In genomic region chr3:31733234-31733667, GRCh38 we compare ENCODE assay signal across 13 cellular contexts.
DNase-seq lines count a peak whose midpoint lies in the region; ATAC-seq, FAIRE-seq and TF ChIP-seq lines count a peak whose summit lies in the region.
"Had no signal": no experiment of that assay in that cellular context is flagged by ENCODE, and none has a peak within 500 bp of the region (broad histone marks: within the 10 kb centered on the region; RNA-seq: fewer than 3 reads in every experiment).

No MANE protein-coding gene starts in this region.

- POLR2A ChIA-PET in SK-N-SH (lab: Yijun Ruan, JAX), result no interaction called here

- intact Hi-C loops in kidney (cut with DNase I), result no loop called here

- WGBS in SK-N-SH (ENCODE audit: low lambda C conversion rate), result 11% methylated on average over 4 of the region's 4 CpGs

- no peak overlapping the region for H3K27ac Mint-ChIP-seq in activated naive CD4-positive, alpha-beta T cell treated with anti-CD3 and anti-CD28 coated beads, Interleukin-2, amount 50 U/mL, for 72 hours

- TF ChIP-seq CTCF in SK-N-SH (IDR thresholded peaks at IDR 0.05), result no peak
- no peak for TF ChIP-seq CTCF in kidney (IDR thresholded peaks at IDR 0.05; ENCODE audit: borderline replicate concordance, extremely low read depth, insufficient read depth)

- no peaks in the 10 kb centered on the region for H3K36me3 Mint-ChIP-seq in activated naive CD4-positive, alpha-beta T cell treated with anti-CD3 and anti-CD28 coated beads, Interleukin-2, amount 50 U/mL, for 72 hours

- no peak for TF ChIP-seq RAD21 in SK-N-SH (IDR thresholded peaks at IDR 0.05; ENCODE audit: low read length)

- no peak overlapping the region for H3K4me3 ChIP-seq in SK-N-SH (ENCODE audit: low read depth in 2 of 2, low read length in 1 of 2)
- H3K4me3 ChIP-seq in kidney (ENCODE audit: low read length in 2 of 2), result no peak overlapping the region
- no peak overlapping the region for H3K4me3 ChIP-seq in Karpas-422 (ENCODE audit: low read length)
- H3K4me3 ChIP-seq: dorsolateral prefrontal cortex had no signal

- no peak for TF ChIP-seq EP300 in SK-N-SH (IDR thresholded peaks at IDR 0.05; ENCODE audit: borderline replicate concordance in 1 of 2, low read depth in 1 of 2, low read length in 1 of 2)

- no peaks in the 10 kb centered on the region for H3K9me3 Mint-ChIP-seq in activated naive CD4-positive, alpha-beta T cell treated with anti-CD3 and anti-CD28 coated beads, Interleukin-2, amount 50 U/mL, for 72 hours

- ATAC-seq in GM21526 (IDR thresholded peaks at IDR 0.05; ENCODE audit: low FRiP score, unreplicated experiment), result no peak
- ATAC-seq in activated naive CD4-positive, alpha-beta T cell treated with anti-CD3 and anti-CD28 coated beads, Interleukin-2, amount 50 U/mL, for 72 hours, result no peak
- ATAC-seq in HG02642 (IDR thresholded peaks at IDR 0.05; ENCODE audit: poor library complexity, unreplicated experiment), result no peak

- H3K36me3 ChIP-seq in SK-N-SH (replicated peaks in 1 of 2; ENCODE audit: control insufficient read depth in 1 of 2, insufficient read depth in 2 of 2, low read length in 1 of 2) (no peaks in the 10 kb centered on the region), kidney (ENCODE audit: control insufficient read depth in 1 of 2, insufficient read depth in 2 of 2, low read length in 2 of 2) (no peaks in the 10 kb centered on the region), Karpas-422 (ENCODE audit: insufficient read depth, low read length) (peaks cover 32% of the 10 kb centered on the region; the same call in 1 of the 2 replicates)

- H3K27me3 ChIP-seq in SK-N-SH (ENCODE audit: insufficient read depth) (no peaks in the 10 kb centered on the region), Karpas-422 (ENCODE audit: low read length) (no peaks in the 10 kb centered on the region)
- H3K27me3 ChIP-seq: dorsolateral prefrontal cortex had no signal

- H3K9me3 ChIP-seq in SK-N-SH (no peaks in the 10 kb centered on the region), kidney (ENCODE audit: control insufficient read depth in 1 of 2, low read length in 2 of 2) (no peaks in the 10 kb centered on the region), Karpas-422 (ENCODE audit: low read length) (no peaks in the 10 kb centered on the region)

- H3K79me2 ChIP-seq in SK-N-SH (ENCODE audit: insufficient read depth), result no peaks in the 10 kb centered on the region
- peaks cover 81% of the 10 kb centered on the region for H3K79me2 ChIP-seq in Karpas-422 (ENCODE audit: low read length)

- H3K4me2 ChIP-seq in SK-N-SH, result no peak overlapping the region
- H3K4me2 ChIP-seq in Karpas-422 (ENCODE audit: low read depth, low read length, poor library complexity, severe bottlenecking), result no peak overlapping the region

- peaks cover 0 to 10% of the 10 kb centered on the region in 2 experiments; a peak in 2 of 4 replicates for H3K4me1 ChIP-seq in SK-N-SH (ENCODE audit: control insufficient read depth in 1 of 2, insufficient read depth in 2 of 2, low read depth in 1 of 2, low read length in 1 of 2)
- H3K4me1 ChIP-seq in kidney (ENCODE audit: control insufficient read depth in 1 of 2, insufficient read depth in 1 of 2, low read depth in 1 of 2, low read length in 2 of 2), result peaks cover 2 to 9% of the 10 kb centered on the region in 2 donors
- H3K4me1 ChIP-seq in Karpas-422 (ENCODE audit: low read length), result peaks cover 5% of the 10 kb centered on the region

- CTCF ChIA-PET in SK-N-SH (lab: Yijun Ruan, JAX), result interaction anchor here (1.1 kb wide), 3 partner anchors 35 to 187 kb away, joined by 3 to 5 read pairs (median 3); no protein-coding TSS in a partner anchor

- H3F3A ChIP-seq in SK-N-SH (replicated peaks; ENCODE audit: insufficient read depth), result no peaks in the 10 kb centered on the region

- DNase-seq in COLO668 (lab: John Stamatoyannopoulos, UW; ENCODE audit: unreplicated experiment) (peak; percentile 32), NCI-H128 (lab: John Stamatoyannopoulos, UW; ENCODE audit: unreplicated experiment) (peak; percentile 53), SK-N-SH (peak; percentile 25), kidney (no peak), Karpas-422 (no peak)
- DNase-seq in activated naive CD4-positive, alpha-beta T cell treated with anti-CD3 and anti-CD28 coated beads, Interleukin-2, amount 50 U/mL, for 72 hours (ENCODE audit: low spot score in 2 of 2), result no peak
- DNase-seq: HCEC 1CT; mesendoderm; stimulated activated CD4-positive, alpha-beta T cell treated with anti-CD3 and anti-CD28 coated beads, Interleukin-12 subunit alpha, Interleukin-12 subunit beta, amount 100 ng/mL, for 4 hours; T1000 had no signal

- no peaks in the 10 kb centered on the region for H4K20me1 ChIP-seq in SK-N-SH (ENCODE audit: insufficient read depth)
- no peaks in the 10 kb centered on the region; the same call in 1 of the 2 replicates for H4K20me1 ChIP-seq in Karpas-422 (ENCODE audit: insufficient read depth, low read depth, low read length)

- FAIRE-seq in kidney (lab: Jason Lieb, UNC), result peak; percentile 89

- H2AFZ ChIP-seq in SK-N-SH (ENCODE audit: low read depth) (no peak overlapping the region), Karpas-422 (ENCODE audit: low read length) (no peak overlapping the region)

- peak overlapping the region in 1 of 2 experiments; percentile 55; a peak in 2 of 4 replicates for H3K27ac ChIP-seq in SK-N-SH (ENCODE audit: low read depth in 2 of 2, low read length in 1 of 2)
- no peak overlapping the region for H3K27ac ChIP-seq in kidney (ENCODE audit: low read depth in 2 of 2, low read length in 2 of 2)
- no peak overlapping the region for H3K27ac ChIP-seq in Karpas-422 (ENCODE audit: low read length)

- H3K9ac ChIP-seq in SK-N-SH, result no peak overlapping the region
- H3K9ac ChIP-seq in kidney (ENCODE audit: low read length in 2 of 2), result no peak overlapping the region
- H3K9ac ChIP-seq in Karpas-422 (ENCODE audit: low read length), result no peak overlapping the region

- H3K9me2 ChIP-seq in SK-N-SH (no peaks in the 10 kb centered on the region), Karpas-422 (replicated peaks; ENCODE audit: insufficient read depth, low read length) (no peaks in the 10 kb centered on the region)

TF ChIP-seq in SK-N-SH, 30 proteins besides CTCF, POLR2A, EP300 and RAD21 (continues in another document):
- TF ChIP-seq TEAD4 (IDR thresholded peaks at IDR 0.05; ENCODE audit: borderline replicate concordance, insufficient read depth), result no peak
- no peak for TF ChIP-seq RFX5 (IDR thresholded peaks at IDR 0.05; ENCODE audit: low read length)
- TF ChIP-seq, protein P1, sequence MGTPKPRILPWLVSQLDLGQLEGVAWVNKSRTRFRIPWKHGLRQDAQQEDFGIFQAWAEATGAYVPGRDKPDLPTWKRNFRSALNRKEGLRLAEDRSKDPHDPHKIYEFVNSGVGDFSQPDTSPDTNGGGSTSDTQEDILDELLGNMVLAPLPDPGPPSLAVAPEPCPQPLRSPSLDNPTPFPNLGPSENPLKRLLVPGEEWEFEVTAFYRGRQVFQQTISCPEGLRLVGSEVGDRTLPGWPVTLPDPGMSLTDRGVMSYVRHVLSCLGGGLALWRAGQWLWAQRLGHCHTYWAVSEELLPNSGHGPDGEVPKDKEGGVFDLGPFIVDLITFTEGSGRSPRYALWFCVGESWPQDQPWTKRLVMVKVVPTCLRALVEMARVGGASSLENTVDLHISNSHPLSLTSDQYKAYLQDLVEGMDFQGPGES (IDR thresholded peaks at IDR 0.05; ENCODE audit: low read depth, low read length), result no peak
- TF ChIP-seq FOXJ3 (CRISPR knock-in tag; IDR thresholded peaks at IDR 0.05), result no peak
- no peak for TF ChIP-seq EZH2phosphoT487 (IDR thresholded peaks at IDR 0.05; ENCODE audit: borderline replicate concordance, low read depth)
- no peak for TF ChIP-seq TCF12 (IDR thresholded peaks at IDR 0.05)
- TF ChIP-seq, protein P2, sequence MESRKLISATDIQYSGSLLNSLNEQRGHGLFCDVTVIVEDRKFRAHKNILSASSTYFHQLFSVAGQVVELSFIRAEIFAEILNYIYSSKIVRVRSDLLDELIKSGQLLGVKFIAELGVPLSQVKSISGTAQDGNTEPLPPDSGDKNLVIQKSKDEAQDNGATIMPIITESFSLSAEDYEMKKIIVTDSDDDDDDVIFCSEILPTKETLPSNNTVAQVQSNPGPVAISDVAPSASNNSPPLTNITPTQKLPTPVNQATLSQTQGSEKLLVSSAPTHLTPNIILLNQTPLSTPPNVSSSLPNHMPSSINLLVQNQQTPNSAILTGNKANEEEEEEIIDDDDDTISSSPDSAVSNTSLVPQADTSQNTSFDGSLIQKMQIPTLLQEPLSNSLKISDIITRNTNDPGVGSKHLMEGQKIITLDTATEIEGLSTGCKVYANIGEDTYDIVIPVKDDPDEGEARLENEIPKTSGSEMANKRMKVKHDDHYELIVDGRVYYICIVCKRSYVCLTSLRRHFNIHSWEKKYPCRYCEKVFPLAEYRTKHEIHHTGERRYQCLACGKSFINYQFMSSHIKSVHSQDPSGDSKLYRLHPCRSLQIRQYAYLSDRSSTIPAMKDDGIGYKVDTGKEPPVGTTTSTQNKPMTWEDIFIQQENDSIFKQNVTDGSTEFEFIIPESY (IDR thresholded peaks at IDR 0.05; ENCODE audit: borderline replicate concordance, low read depth), result no peak
- no peak for TF ChIP-seq YY1 (IDR thresholded peaks at IDR 0.05; ENCODE audit: low read depth)
- no peak for TF ChIP-seq TAF1 (IDR thresholded peaks at IDR 0.05; ENCODE audit: borderline replicate concordance, low read depth, low read length)
- no peak for TF ChIP-seq RXRA (IDR thresholded peaks at IDR 0.05; ENCODE audit: borderline replicate concordance, low read depth)
- no peak for TF ChIP-seq SMC3 (IDR thresholded peaks at IDR 0.05; ENCODE audit: low read depth, low read length)
- TF ChIP-seq USF1 (IDR thresholded peaks at IDR 0.05; ENCODE audit: borderline replicate concordance, low read depth), result no peak
- TF ChIP-seq, protein P3, sequence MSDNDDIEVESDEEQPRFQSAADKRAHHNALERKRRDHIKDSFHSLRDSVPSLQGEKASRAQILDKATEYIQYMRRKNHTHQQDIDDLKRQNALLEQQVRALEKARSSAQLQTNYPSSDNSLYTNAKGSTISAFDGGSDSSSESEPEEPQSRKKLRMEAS (IDR thresholded peaks at IDR 0.05; ENCODE audit: low read depth), result no peak
- TF ChIP-seq CHD2 (IDR thresholded peaks at IDR 0.05; ENCODE audit: low read length, partially characterized antibody), result peak; percentile 4
- no peak for TF ChIP-seq MEF2A (IDR thresholded peaks at IDR 0.05; ENCODE audit: borderline replicate concordance, low read depth)
- TF ChIP-seq SIN3A (IDR thresholded peaks at IDR 0.05; ENCODE audit: borderline replicate concordance, low read depth, low read length), result no peak
- TF ChIP-seq GATA2 (CRISPR knock-in tag; IDR thresholded peaks at IDR 0.05), result peak; percentile 43
- TF ChIP-seq NFIC (IDR thresholded peaks at IDR 0.05; ENCODE audit: borderline replicate concordance), result peak; percentile 65

Comparison
In these comparisons a context has a peak if more than half of its experiments do, and no peak if none do; other contexts are left out.
1. DNase-seq: peak in COLO668 (single experiment), NCI-H128 (single experiment) and SK-N-SH (single experiment); none in kidney (single experiment), Karpas-422 (single experiment) and activated naive CD4-positive, alpha-beta T cell treated with anti-CD3 and anti-CD28 coated beads, Interleukin-2, amount 50 U/mL, for 72 hours (0 of 2).